In the genomic region with DNA sequence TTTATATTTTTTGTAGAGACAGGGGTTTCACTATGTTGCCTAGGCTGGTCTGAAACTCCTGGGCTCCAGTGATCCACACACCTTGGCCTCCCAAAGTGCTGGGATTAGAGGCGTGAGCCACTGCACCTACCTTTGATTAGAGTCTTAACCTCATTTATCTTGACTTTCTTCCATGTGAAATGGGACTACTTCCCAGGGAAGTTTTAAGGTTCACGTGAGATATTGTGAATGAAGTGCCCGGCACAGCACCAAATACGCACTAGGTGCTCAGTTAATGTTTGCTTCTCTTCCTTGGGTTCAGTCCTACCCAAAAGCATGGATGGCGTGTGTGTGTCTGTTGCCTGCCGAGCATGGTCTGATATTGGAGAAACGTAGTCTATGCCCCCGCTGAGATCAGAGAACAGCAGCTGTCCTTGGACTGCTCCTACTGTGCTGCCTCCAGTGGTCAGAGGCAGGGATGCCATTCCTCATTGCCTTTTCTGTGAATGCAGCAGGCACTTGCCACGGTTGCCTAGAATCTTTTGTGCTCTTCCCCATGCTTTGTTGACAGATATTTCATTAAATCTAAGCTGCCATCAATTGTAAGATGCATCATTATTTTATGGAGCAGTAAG, we compare ENCODE assay signal across 1 cellular context.
TF ChIP-seq lines count a peak whose summit lies in the region.

No MANE protein-coding gene starts in this region.

TF ChIP-seq in GM12878, 131 proteins besides CTCF, POLR2A, EP300 and RAD21 (continued from another document):
- TF ChIP-seq TAF1 (IDR thresholded peaks at IDR 0.05; ENCODE audit: borderline replicate concordance, low read depth, low read length) (no peak), STAT3 (IDR thresholded peaks at IDR 0.05; ENCODE audit: low read depth, low read length) (no peak), EZH2 (IDR thresholded peaks at IDR 0.05; ENCODE audit: borderline replicate concordance, control insufficient read depth, low read depth, low read length) (no peak), NR2C2 (IDR thresholded peaks at IDR 0.05; ENCODE audit: borderline replicate concordance, control insufficient read depth, insufficient read length, low read depth) (no peak), DPF2 (IDR thresholded peaks at IDR 0.05) (no peak), RFX5 (IDR thresholded peaks at IDR 0.05; ENCODE audit: low read depth, low read length) (no peak), SMC3 (IDR thresholded peaks at IDR 0.05; ENCODE audit: borderline replicate concordance, low read length) (no peak), ZNF384 (IDR thresholded peaks at IDR 0.05; ENCODE audit: borderline replicate concordance, low read depth, low read length) (no peak), TCF12 (IDR thresholded peaks at IDR 0.05; ENCODE audit: low read depth, low read length) (no peak), ESRRA (IDR thresholded peaks at IDR 0.05; ENCODE audit: low read length) (no peak)
- TF ChIP-seq, protein P1, sequence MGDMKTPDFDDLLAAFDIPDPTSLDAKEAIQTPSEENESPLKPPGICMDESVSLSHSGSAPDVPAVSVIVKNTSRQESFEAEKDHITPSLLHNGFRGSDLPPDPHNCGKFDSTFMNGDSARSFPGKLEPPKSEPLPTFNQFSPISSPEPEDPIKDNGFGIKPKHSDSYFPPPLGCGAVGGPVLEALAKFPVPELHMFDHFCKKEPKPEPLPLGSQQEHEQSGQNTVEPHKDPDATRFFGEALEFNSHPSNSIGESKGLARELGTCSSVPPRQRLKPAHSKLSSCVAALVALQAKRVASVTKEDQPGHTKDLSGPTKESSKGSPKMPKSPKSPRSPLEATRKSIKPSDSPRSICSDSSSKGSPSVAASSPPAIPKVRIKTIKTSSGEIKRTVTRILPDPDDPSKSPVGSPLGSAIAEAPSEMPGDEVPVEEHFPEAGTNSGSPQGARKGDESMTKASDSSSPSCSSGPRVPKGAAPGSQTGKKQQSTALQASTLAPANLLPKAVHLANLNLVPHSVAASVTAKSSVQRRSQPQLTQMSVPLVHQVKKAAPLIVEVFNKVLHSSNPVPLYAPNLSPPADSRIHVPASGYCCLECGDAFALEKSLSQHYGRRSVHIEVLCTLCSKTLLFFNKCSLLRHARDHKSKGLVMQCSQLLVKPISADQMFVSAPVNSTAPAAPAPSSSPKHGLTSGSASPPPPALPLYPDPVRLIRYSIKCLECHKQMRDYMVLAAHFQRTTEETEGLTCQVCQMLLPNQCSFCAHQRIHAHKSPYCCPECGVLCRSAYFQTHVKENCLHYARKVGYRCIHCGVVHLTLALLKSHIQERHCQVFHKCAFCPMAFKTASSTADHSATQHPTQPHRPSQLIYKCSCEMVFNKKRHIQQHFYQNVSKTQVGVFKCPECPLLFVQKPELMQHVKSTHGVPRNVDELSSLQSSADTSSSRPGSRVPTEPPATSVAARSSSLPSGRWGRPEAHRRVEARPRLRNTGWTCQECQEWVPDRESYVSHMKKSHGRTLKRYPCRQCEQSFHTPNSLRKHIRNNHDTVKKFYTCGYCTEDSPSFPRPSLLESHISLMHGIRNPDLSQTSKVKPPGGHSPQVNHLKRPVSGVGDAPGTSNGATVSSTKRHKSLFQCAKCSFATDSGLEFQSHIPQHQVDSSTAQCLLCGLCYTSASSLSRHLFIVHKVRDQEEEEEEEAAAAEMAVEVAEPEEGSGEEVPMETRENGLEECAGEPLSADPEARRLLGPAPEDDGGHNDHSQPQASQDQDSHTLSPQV (IDR thresholded peaks at IDR 0.05) = no peak
TF ChIP-seq in GM12878: peak in this region for 0.
